ENCODE assay signal across 23 cellular contexts in genomic region chr1:176617881-176618280, GRCh38.
A peak's percentile ranks its signal among the peaks of the same experiment; 100 is the strongest.
DNase-seq lines count a peak whose midpoint lies in the region; ATAC-seq and TF ChIP-seq lines count a peak whose summit lies in the region.
"Had no signal": no experiment of that assay in that cellular context is flagged by ENCODE, and none has a peak within 500 bp of the region (broad histone marks: within the 10 kb centered on the region; RNA-seq: fewer than 3 reads in every experiment).

No MANE protein-coding gene starts in this region.

- no peaks in the 10 kb centered on the region for H3K4me1 Mint-ChIP-seq in GM23338
- no peaks in the 10 kb centered on the region for H3K4me1 Mint-ChIP-seq in T-helper 2 cell treated with Interferon-gamma antibody and Interleukin-4, amounts not matched to agents 5 μg/mL and 100 μg/mL, for 36 hours (ENCODE audit: low read depth)
- no peaks in the 10 kb centered on the region for H3K4me1 Mint-ChIP-seq in activated T-cell treated with anti-CD3 and anti-CD28 coated beads, Interleukin-2, amount 50 U/mL, for 24 hours (ENCODE audit: low read depth)
- H3K4me1 Mint-ChIP-seq: IgD-negative memory B cell had no signal

- no peaks in the 10 kb centered on the region for H3K4me1 ChIP-seq in GM23338 (ENCODE audit: insufficient read depth)
- H3K4me1 ChIP-seq: BLaER1 treated with 17β-estradiol and CSF1 and Interleukin-3, amounts not matched to agents 10 nM and 100 nM; HAP-1 had no signal

- no peaks in the 10 kb centered on the region; the same call in 2 of the 3 replicates for H3K9me3 Mint-ChIP-seq in GM23338
- H3K9me3 Mint-ChIP-seq in T-helper 2 cell treated with Interferon-gamma antibody and Interleukin-4, amounts not matched to agents 5 μg/mL and 100 μg/mL, for 36 hours: no peaks in the 10 kb centered on the region
- H3K9me3 Mint-ChIP-seq in activated T-cell treated with anti-CD3 and anti-CD28 coated beads, Interleukin-2, amount 50 U/mL, for 24 hours: no peaks in the 10 kb centered on the region
- H3K9me3 Mint-ChIP-seq: CD8-positive, alpha-beta T cell had no signal

- peak; percentile 64 for DNase-seq in AG10803 (ENCODE audit: low read depth)
- peak; percentile 20 for DNase-seq in GM23338 (ENCODE audit: low spot score)
- DNase-seq in fibroblast of the aortic adventitia (ENCODE audit: low read depth): peak; percentile 43
- peak; percentile 24 for DNase-seq in retinal pigment epithelial cell (ENCODE audit: low read depth)
- no peak for DNase-seq in T-helper 2 cell treated with Interferon-gamma antibody and Interleukin-4, amounts not matched to agents 5 μg/mL and 100 μg/mL, for 36 hours (ENCODE audit: low spot score)
- no peak for DNase-seq in activated T-cell treated with anti-CD3 and anti-CD28 coated beads, Interleukin-2, amount 50 U/mL, for 24 hours
- DNase-seq: CD8-positive, alpha-beta T cell; DMS153; NCI-H1105; NCI-H146; NCI-H2029 treated with DMSO at 0.1 percent for 48 hours; NCI-H226; NCI-H510A treated with DMSO at 0.1 percent for 48 hours; NCI-H748 treated with DMSO at 0.1 percent for 48 hours; NK-92 treated with Interleukin-12 subunit alpha and Interleukin-12 subunit beta, amount 100 ng/mL, for 24 hours; SHP77 treated with DMSO at 0.1 percent for 48 hours had no signal

- no peaks in the 10 kb centered on the region for H3F3A ChIP-seq in GM23338 (replicated peaks; ENCODE audit: low read depth)

- no peaks in the 10 kb centered on the region for H4K20me1 ChIP-seq in GM23338 (replicated peaks; ENCODE audit: insufficient read depth)
- H4K20me1 ChIP-seq: BLaER1 treated with 17β-estradiol and CSF1 and Interleukin-3, amounts not matched to agents 10 nM and 100 nM had no signal

- H3K27me3 ChIP-seq in GM23338 (ENCODE audit: insufficient read depth): no peaks in the 10 kb centered on the region
- H3K27me3 ChIP-seq: BLaER1 treated with 17β-estradiol and CSF1 and Interleukin-3, amounts not matched to agents 10 nM and 100 nM had no signal

- H3K4me3 Mint-ChIP-seq in GM23338: no peak overlapping the region
- no peak overlapping the region for H3K4me3 Mint-ChIP-seq in T-helper 2 cell treated with Interferon-gamma antibody and Interleukin-4, amounts not matched to agents 5 μg/mL and 100 μg/mL, for 36 hours
- no peak overlapping the region for H3K4me3 Mint-ChIP-seq in activated T-cell treated with anti-CD3 and anti-CD28 coated beads, Interleukin-2, amount 50 U/mL, for 24 hours
- H3K4me3 Mint-ChIP-seq: CD8-positive, alpha-beta T cell; IgD-negative memory B cell had no signal

- H3K27me3 Mint-ChIP-seq in GM23338 (ENCODE audit: insufficient read depth, low read depth, poor library complexity): no peaks in the 10 kb centered on the region
- no peaks in the 10 kb centered on the region for H3K27me3 Mint-ChIP-seq in T-helper 2 cell treated with Interferon-gamma antibody and Interleukin-4, amounts not matched to agents 5 μg/mL and 100 μg/mL, for 36 hours (ENCODE audit: low read depth)
- no peaks in the 10 kb centered on the region for H3K27me3 Mint-ChIP-seq in activated T-cell treated with anti-CD3 and anti-CD28 coated beads, Interleukin-2, amount 50 U/mL, for 24 hours
- H3K27me3 Mint-ChIP-seq: IgD-negative memory B cell had no signal

- no peak overlapping the region for H2AFZ ChIP-seq in GM23338

- no peak for TF ChIP-seq CTCF in AG10803 (conservative IDR thresholded peaks at IDR 0.05; ENCODE audit: low read length)
- TF ChIP-seq CTCF in GM23338 (conservative IDR thresholded peaks at IDR 0.05; ENCODE audit: low read depth in 2 of 2): no peak
- TF ChIP-seq CTCF in fibroblast of the aortic adventitia (IDR thresholded peaks at IDR 0.05; ENCODE audit: insufficient read depth, low read length): no peak
- TF ChIP-seq CTCF in retinal pigment epithelial cell (conservative IDR thresholded peaks at IDR 0.05; ENCODE audit: low read depth, low read length): no peak

- H3K36me3 Mint-ChIP-seq in GM23338 (ENCODE audit: low read depth): no peaks in the 10 kb centered on the region
- H3K36me3 Mint-ChIP-seq in T-helper 2 cell treated with Interferon-gamma antibody and Interleukin-4, amounts not matched to agents 5 μg/mL and 100 μg/mL, for 36 hours (ENCODE audit: low read depth): no peaks in the 10 kb centered on the region
- H3K36me3 Mint-ChIP-seq in activated T-cell treated with anti-CD3 and anti-CD28 coated beads, Interleukin-2, amount 50 U/mL, for 24 hours (ENCODE audit: low read depth): no peaks in the 10 kb centered on the region
- H3K36me3 Mint-ChIP-seq: CD8-positive, alpha-beta T cell; IgD-negative memory B cell had no signal

- no peaks in the 10 kb centered on the region for H3K79me2 ChIP-seq in GM23338 (replicated peaks; ENCODE audit: insufficient read depth)

- no peak overlapping the region for H3K27ac Mint-ChIP-seq in GM23338
- no peak overlapping the region for H3K27ac Mint-ChIP-seq in T-helper 2 cell treated with Interferon-gamma antibody and Interleukin-4, amounts not matched to agents 5 μg/mL and 100 μg/mL, for 36 hours
- H3K27ac Mint-ChIP-seq in activated T-cell treated with anti-CD3 and anti-CD28 coated beads, Interleukin-2, amount 50 U/mL, for 24 hours: no peak overlapping the region
- H3K27ac Mint-ChIP-seq: CD8-positive, alpha-beta T cell; IgD-negative memory B cell had no signal

- H3K36me3 ChIP-seq in GM23338 (ENCODE audit: insufficient read depth): no peaks in the 10 kb centered on the region
- H3K36me3 ChIP-seq: BLaER1 treated with 17β-estradiol and CSF1 and Interleukin-3, amounts not matched to agents 10 nM and 100 nM; HAP-1 had no signal

- no peak for ATAC-seq in GM23338
- no peak for ATAC-seq in HG02852 (IDR thresholded peaks at IDR 0.05; ENCODE audit: unreplicated experiment)
- ATAC-seq: CD8-positive, alpha-beta T cell; GM12878 had no signal

- peaks cover 12% of the 10 kb centered on the region for H3K9me2 ChIP-seq in GM23338 (ENCODE audit: insufficient read depth)

- H3K4me2 ChIP-seq in GM23338: no peak overlapping the region
- H3K4me2 ChIP-seq: BLaER1 treated with 17β-estradiol and CSF1 and Interleukin-3, amounts not matched to agents 10 nM and 100 nM had no signal

- no peak overlapping the region for H3K4me3 ChIP-seq in AG10803 (ENCODE audit: low read length)
- H3K4me3 ChIP-seq in GM23338: no peak overlapping the region
- no peak overlapping the region for H3K4me3 ChIP-seq in fibroblast of the aortic adventitia (ENCODE audit: low read depth, low read length)
- H3K4me3 ChIP-seq in retinal pigment epithelial cell (ENCODE audit: low read length): no peak overlapping the region
- H3K4me3 ChIP-seq: BLaER1 treated with 17β-estradiol and CSF1 and Interleukin-3, amounts not matched to agents 10 nM and 100 nM; GM12878; HAP-1; SK-N-MC had no signal

- no peak overlapping the region for H3K27ac ChIP-seq in GM23338 (ENCODE audit: low read depth)
- H3K27ac ChIP-seq: BLaER1 treated with 17β-estradiol and CSF1 and Interleukin-3, amounts not matched to agents 10 nM and 100 nM; RWPE1; SK-N-MC had no signal

TF ChIP-seq in GM23338, 12 proteins besides CTCF, POLR2A, EP300 and RAD21 (continues in another document):
- TF ChIP-seq STAT1 (IDR thresholded peaks at IDR 0.05; ENCODE audit: unreplicated experiment): no peak
- no peak for TF ChIP-seq POLR2AphosphoS5 (IDR thresholded peaks at IDR 0.05; ENCODE audit: low read depth)
- no peak for TF ChIP-seq EZH2 (IDR thresholded peaks at IDR 0.05; ENCODE audit: low read depth, unreplicated experiment)
- TF ChIP-seq EZH2phosphoT487 (IDR thresholded peaks at IDR 0.05; ENCODE audit: unreplicated experiment): no peak
- no peak for TF ChIP-seq NANOG (IDR thresholded peaks at IDR 0.05; ENCODE audit: borderline replicate concordance)
- TF ChIP-seq ZNF114 (CRISPR knock-in tag; IDR thresholded peaks at IDR 0.05): no peak
- no peak for TF ChIP-seq ETS1 (IDR thresholded peaks at IDR 0.05)
- no peak for TF ChIP-seq CREB1 (CRISPR knock-in tag; IDR thresholded peaks at IDR 0.05; ENCODE audit: low read depth)
- no peak for TF ChIP-seq REST (IDR thresholded peaks at IDR 0.05; ENCODE audit: unreplicated experiment)
- no peak for TF ChIP-seq JUNB (IDR thresholded peaks at IDR 0.05; ENCODE audit: unreplicated experiment)
- no peak for TF ChIP-seq ZNF331 (CRISPR knock-in tag; IDR thresholded peaks at IDR 0.05; ENCODE audit: low read depth)

Comparison
In these comparisons a context has a peak if more than half of its experiments do, and no peak if none do; other contexts are left out.
1. DNase-seq: peak in AG10803 (single experiment), GM23338 (single experiment), fibroblast of the aortic adventitia (single experiment) and retinal pigment epithelial cell (single experiment); none in T-helper 2 cell treated with Interferon-gamma antibody and Interleukin-4, amounts not matched to agents 5 μg/mL and 100 μg/mL, for 36 hours (single experiment) and activated T-cell treated with anti-CD3 and anti-CD28 coated beads, Interleukin-2, amount 50 U/mL, for 24 hours (single experiment).